Comparison of ENCODE assay signal across 9 cellular contexts in genomic region chr5:143592648-143593047, GRCh38.
A peak's percentile ranks its signal among the peaks of the same experiment; 100 is the strongest.
DNase-seq lines count a peak whose midpoint lies in the region; ATAC-seq and TF ChIP-seq lines count a peak whose summit lies in the region.
"Had no signal": no experiment of that assay in that cellular context is flagged by ENCODE, and none has a peak within 500 bp of the region (broad histone marks: within the 10 kb centered on the region; RNA-seq: fewer than 3 reads in every experiment).

No MANE protein-coding gene starts in this region.

- POLR2A ChIA-PET in Caco-2 (lab: Charles Lee), result no interaction called here

- no peak overlapping the region for H3K4me3 ChIP-seq in Caco-2 (ENCODE audit: low read depth, low read length)
- no peak overlapping the region for H3K4me3 ChIP-seq in neural progenitor cell

- H3K27me3 Mint-ChIP-seq in Caco-2 (ENCODE audit: insufficient read depth, unreplicated experiment), result no peaks in the 10 kb centered on the region
- H3K27me3 Mint-ChIP-seq in activated T-helper 17 cell treated with anti-CD3 and anti-CD28 coated beads, Interleukin-2, amount 50 U/mL, for 72 hours, result no peaks in the 10 kb centered on the region
- H3K27me3 Mint-ChIP-seq in neural progenitor cell (ENCODE audit: insufficient read depth, low read depth), result no peaks in the 10 kb centered on the region

- no TSS peak for BruUV-seq in Caco-2 (replicated peaks; lab: Mats Ljungman, UMichigan)

- H3K9me3 Mint-ChIP-seq in Caco-2 (ENCODE audit: unreplicated experiment), result no peaks in the 10 kb centered on the region
- H3K9me3 Mint-ChIP-seq in activated T-helper 17 cell treated with anti-CD3 and anti-CD28 coated beads, Interleukin-2, amount 50 U/mL, for 72 hours, result peaks cover 2% of the 10 kb centered on the region
- H3K9me3 Mint-ChIP-seq in neural progenitor cell, result no peaks in the 10 kb centered on the region
- H3K9me3 Mint-ChIP-seq: activated naive CD4-positive, alpha-beta T cell treated with anti-CD3 and anti-CD28 coated beads, Interleukin-2, amount 50 U/mL, for 24 hours had no signal

- no peaks in the 10 kb centered on the region for H3K79me2 ChIP-seq in neural progenitor cell (ENCODE audit: low read depth)

- H3K4me1 ChIP-seq in Caco-2 (peaks cover 76% of the 10 kb centered on the region), foreskin keratinocyte (no peaks in the 10 kb centered on the region), neural progenitor cell (no peaks in the 10 kb centered on the region)

- no peak overlapping the region for H3K4me2 ChIP-seq in neural progenitor cell

- no peak for TF ChIP-seq CTCF in Caco-2 (IDR thresholded peaks at IDR 0.05; ENCODE audit: insufficient read depth in 1 of 2, low read depth in 1 of 2, low read length in 1 of 2, severe bottlenecking in 1 of 2, unreplicated experiment in 1 of 2)
- no peak for TF ChIP-seq CTCF in foreskin keratinocyte (conservative IDR thresholded peaks at IDR 0.05)
- TF ChIP-seq CTCF in neural progenitor cell (IDR thresholded peaks at IDR 0.05), result no peak

- H3K27me3 ChIP-seq in Caco-2 (replicated peaks; ENCODE audit: control insufficient read depth, insufficient read depth, low read length) (no peaks in the 10 kb centered on the region), foreskin keratinocyte (no peaks in the 10 kb centered on the region), neural progenitor cell (no peaks in the 10 kb centered on the region)

- H3K4me1 Mint-ChIP-seq in Caco-2 (ENCODE audit: low read depth, unreplicated experiment) (peaks cover 49% of the 10 kb centered on the region), neural progenitor cell (peaks cover 10% of the 10 kb centered on the region)
- H3K4me1 Mint-ChIP-seq in activated T-helper 17 cell treated with anti-CD3 and anti-CD28 coated beads, Interleukin-2, amount 50 U/mL, for 72 hours, result peaks cover 13% of the 10 kb centered on the region
- H3K4me1 Mint-ChIP-seq: activated naive CD4-positive, alpha-beta T cell treated with anti-CD3 and anti-CD28 coated beads, Interleukin-2, amount 50 U/mL, for 24 hours had no signal

- H2AFZ ChIP-seq in neural progenitor cell (replicated peaks), result no peak overlapping the region

- no peak overlapping the region for H3K4me3 Mint-ChIP-seq in Caco-2 (ENCODE audit: unreplicated experiment)
- no peak overlapping the region for H3K4me3 Mint-ChIP-seq in activated T-helper 17 cell treated with anti-CD3 and anti-CD28 coated beads, Interleukin-2, amount 50 U/mL, for 72 hours
- no peak overlapping the region for H3K4me3 Mint-ChIP-seq in neural progenitor cell
- H3K4me3 Mint-ChIP-seq: activated naive CD4-positive, alpha-beta T cell treated with anti-CD3 and anti-CD28 coated beads, Interleukin-2, amount 50 U/mL, for 24 hours had no signal

- no peak overlapping the region for H3K9ac ChIP-seq in neural progenitor cell

- CTCF ChIA-PET in Caco-2 (lab: Charles Lee), result no interaction called here

- H3K36me3 ChIP-seq in Caco-2 (ENCODE audit: control insufficient read depth, insufficient read depth, low read length), result no peaks in the 10 kb centered on the region
- H3K36me3 ChIP-seq in neural progenitor cell, result no peaks in the 10 kb centered on the region

- H3K36me3 Mint-ChIP-seq in Caco-2 (ENCODE audit: insufficient read depth, unreplicated experiment) (peaks cover 4% of the 10 kb centered on the region), neural progenitor cell (no peaks in the 10 kb centered on the region)
- no peaks in the 10 kb centered on the region for H3K36me3 Mint-ChIP-seq in activated T-helper 17 cell treated with anti-CD3 and anti-CD28 coated beads, Interleukin-2, amount 50 U/mL, for 72 hours (ENCODE audit: low read depth)
- H3K36me3 Mint-ChIP-seq: activated naive CD4-positive, alpha-beta T cell treated with anti-CD3 and anti-CD28 coated beads, Interleukin-2, amount 50 U/mL, for 24 hours had no signal

- H3K27ac ChIP-seq in foreskin keratinocyte, result no peak overlapping the region
- no peak overlapping the region for H3K27ac ChIP-seq in neural progenitor cell

- intact Hi-C loops in Caco-2 (cut with micrococcal nuclease; ENCODE audit: unreplicated experiment), result no loop called here

- H3F3A ChIP-seq in neural progenitor cell (ENCODE audit: low read depth), result no peaks in the 10 kb centered on the region

- H3K27ac Mint-ChIP-seq in Caco-2 (ENCODE audit: unreplicated experiment), result peak overlapping the region; percentile 70
- no peak overlapping the region for H3K27ac Mint-ChIP-seq in activated T-helper 17 cell treated with anti-CD3 and anti-CD28 coated beads, Interleukin-2, amount 50 U/mL, for 72 hours
- H3K27ac Mint-ChIP-seq in neural progenitor cell, result no peak overlapping the region
- H3K27ac Mint-ChIP-seq: activated naive CD4-positive, alpha-beta T cell treated with anti-CD3 and anti-CD28 coated beads, Interleukin-2, amount 50 U/mL, for 24 hours had no signal

- ATAC-seq in HG03159 (IDR thresholded peaks at IDR 0.05; ENCODE audit: unreplicated experiment) (peak; percentile 81), foreskin keratinocyte (no peak)
- peak; percentile 49 for ATAC-seq in activated T-helper 17 cell treated with anti-CD3 and anti-CD28 coated beads, Interleukin-2, amount 50 U/mL, for 72 hours (replicated peaks)

- no peak for DNase-seq in Caco-2
- DNase-seq in GM19240 (ENCODE audit: insufficient read length, low spot score), result peak; percentile 40
- DNase-seq in NCI-H526 (lab: John Stamatoyannopoulos, UW), result no peak
- DNase-seq in foreskin keratinocyte, result no peak
- DNase-seq in 8988T, result no peak
- no peak for DNase-seq in neural progenitor cell (ENCODE audit: low spot score)

- H4K20me1 ChIP-seq in neural progenitor cell (ENCODE audit: low read depth), result no peaks in the 10 kb centered on the region

- no peaks in the 10 kb centered on the region for H3K9me3 ChIP-seq in Caco-2
- no peaks in the 10 kb centered on the region for H3K9me3 ChIP-seq in neural progenitor cell (ENCODE audit: low read depth)
